26 cellular contexts compared by ENCODE assay signal in genomic region chr1:41641941-41642527, GRCh38.
A peak's percentile ranks its signal among the peaks of the same experiment; 100 is the strongest.
DNase-seq lines count a peak whose midpoint lies in the region; ATAC-seq and TF ChIP-seq lines count a peak whose summit lies in the region.
"Had no signal": no experiment of that assay in that cellular context is flagged by ENCODE, and none has a peak within 500 bp of the region (broad histone marks: within the 10 kb centered on the region; RNA-seq: fewer than 3 reads in every experiment).

No MANE protein-coding gene starts in this region.

- ATAC-seq in stimulated activated memory B cell treated with anti-CD40 and anti-IgM and Interleukin-4, amounts not matched to agents 10 μg/mL and 1 μg/mL and 100 μg/mL, for 72 hours: no peak
- ATAC-seq in T-cell (replicated peaks in 1 of 4): no peak
- ATAC-seq: HepG2, Right ventricle myocardium inferior had no signal

- H3K4me1 ChIP-seq in OCI-LY1 (ENCODE audit: insufficient read depth, low read length, severe bottlenecking) (peaks cover 94% of the 10 kb centered on the region), endodermal cell (ENCODE audit: control insufficient read depth, insufficient read depth, low read length) (no peaks in the 10 kb centered on the region)

- no peaks in the 10 kb centered on the region for H3K27me3 ChIP-seq in OCI-LY1 (ENCODE audit: insufficient read depth, low read length)
- no peaks in the 10 kb centered on the region for H3K27me3 ChIP-seq in endodermal cell (ENCODE audit: control insufficient read depth, insufficient read depth, low read length, poor library complexity, severe bottlenecking)
- H3K27me3 ChIP-seq: SJSA1 had no signal

- POLR2A ChIA-PET in T-cell (lab: Charles Lee): interaction anchor here in 1 of 2 donors (0.6 kb wide), 1 partner anchor 31 kb away, joined by 4 read pairs; no protein-coding TSS in a partner anchor

- H3F3A ChIP-seq in OCI-LY1 (ENCODE audit: insufficient read depth, low read length): peaks cover 7% of the 10 kb centered on the region; the same call in 1 of the 2 replicates

- peak overlapping the region; percentile 54 for H3K4me2 ChIP-seq in OCI-LY1 (ENCODE audit: low read length)
- H3K4me2 ChIP-seq: PC-9 had no signal

- no peaks in the 10 kb centered on the region for H3K9me2 ChIP-seq in OCI-LY1 (ENCODE audit: low read depth, low read length)

- H3K27me3 Mint-ChIP-seq in endodermal cell (ENCODE audit: insufficient read depth) (no peaks in the 10 kb centered on the region), T-cell (no peaks in the 10 kb centered on the region)
- H3K27me3 Mint-ChIP-seq in stimulated activated memory B cell treated with anti-CD40 and anti-IgM and Interleukin-4, amounts not matched to agents 10 μg/mL and 1 μg/mL and 100 μg/mL, for 72 hours: no peaks in the 10 kb centered on the region
- H3K27me3 Mint-ChIP-seq: CD8-positive, alpha-beta memory T cell had no signal

- H3K36me3 ChIP-seq in OCI-LY1 (ENCODE audit: insufficient read depth, low read length) (no peaks in the 10 kb centered on the region), endodermal cell (ENCODE audit: control insufficient read depth, insufficient read depth, low read length) (no peaks in the 10 kb centered on the region)
- H3K36me3 ChIP-seq: SJSA1 had no signal

- H3K36me3 Mint-ChIP-seq in endodermal cell (ENCODE audit: low read depth) (no peaks in the 10 kb centered on the region), T-cell (no peaks in the 10 kb centered on the region)
- H3K36me3 Mint-ChIP-seq in stimulated activated memory B cell treated with anti-CD40 and anti-IgM and Interleukin-4, amounts not matched to agents 10 μg/mL and 1 μg/mL and 100 μg/mL, for 72 hours: peaks cover 14% of the 10 kb centered on the region
- H3K36me3 Mint-ChIP-seq: CD8-positive, alpha-beta memory T cell had no signal

- H3K9me3 ChIP-seq in OCI-LY1 (ENCODE audit: low read length) (no peaks in the 10 kb centered on the region), endodermal cell (ENCODE audit: control insufficient read depth, low read length) (no peaks in the 10 kb centered on the region)
- H3K9me3 ChIP-seq: SJSA1 had no signal

- H4K20me1 ChIP-seq in OCI-LY1 (ENCODE audit: insufficient read depth, low read length): no peaks in the 10 kb centered on the region

- H3K9me3 Mint-ChIP-seq in endodermal cell (no peaks in the 10 kb centered on the region), T-cell (no peaks in the 10 kb centered on the region)
- no peaks in the 10 kb centered on the region for H3K9me3 Mint-ChIP-seq in stimulated activated memory B cell treated with anti-CD40 and anti-IgM and Interleukin-4, amounts not matched to agents 10 μg/mL and 1 μg/mL and 100 μg/mL, for 72 hours
- H3K9me3 Mint-ChIP-seq: CD14-positive monocyte; CD8-positive, alpha-beta memory T cell had no signal

- H3K79me2 ChIP-seq in OCI-LY1 (ENCODE audit: insufficient read depth, low read length): no peaks in the 10 kb centered on the region

- CTCF ChIA-PET in T-cell (lab: Charles Lee): no interaction called here

- peak overlapping the region; percentile 41 for H3K9ac ChIP-seq in OCI-LY1 (ENCODE audit: low read length)
- H3K9ac ChIP-seq in endodermal cell (ENCODE audit: extremely low read depth, low read length, poor library complexity, severe bottlenecking): no peak overlapping the region
- H3K9ac ChIP-seq: GM23248 had no signal

- H3K4me1 Mint-ChIP-seq in endodermal cell (no peaks in the 10 kb centered on the region), T-cell (peaks cover 31 to 34% (median 33%) of the 10 kb centered on the region in 3 donors)
- H3K4me1 Mint-ChIP-seq in stimulated activated memory B cell treated with anti-CD40 and anti-IgM and Interleukin-4, amounts not matched to agents 10 μg/mL and 1 μg/mL and 100 μg/mL, for 72 hours: peaks cover 22% of the 10 kb centered on the region

- H3K4me3 Mint-ChIP-seq in endodermal cell (no peak overlapping the region), T-cell (no peak overlapping the region)
- H3K4me3 Mint-ChIP-seq in stimulated activated memory B cell treated with anti-CD40 and anti-IgM and Interleukin-4, amounts not matched to agents 10 μg/mL and 1 μg/mL and 100 μg/mL, for 72 hours: peak overlapping the region; percentile 22
- H3K4me3 Mint-ChIP-seq: CD14-positive monocyte; CD8-positive, alpha-beta memory T cell had no signal

- peak overlapping the region; percentile 7 for H3K4me3 ChIP-seq in OCI-LY1 (ENCODE audit: low read depth, low read length, poor library complexity, severe bottlenecking)
- H3K4me3 ChIP-seq in endodermal cell (ENCODE audit: low read length): no peak overlapping the region
- H3K4me3 ChIP-seq: GM23248, PC-9, SJSA1 had no signal

- WGBS in endodermal cell (ENCODE audit: insufficient coverage in 1 of 2, insufficient read length in 1 of 2), 2 experiments: 90 to 92% methylated on average over 6 to 7 of the region's 7 CpGs

- TF ChIP-seq CTCF in OCI-LY1 (IDR thresholded peaks at IDR 0.05; ENCODE audit: low read length) (no peak), endodermal cell (conservative IDR thresholded peaks at IDR 0.05) (no peak)

- H3K27ac ChIP-seq in OCI-LY1 (ENCODE audit: low read depth, low read length, poor library complexity, severe bottlenecking) (peak overlapping the region; percentile 97), endodermal cell (ENCODE audit: low read depth, low read length) (no peak overlapping the region)
- H3K27ac ChIP-seq: GM23248, PC-9, SJSA1 had no signal

- DNase-seq in activated effector memory CD4-positive, alpha-beta T cell treated with anti-CD3 and anti-CD28 coated beads, Interleukin-2, amount 50 U/mL, for 16 hours: peak; percentile 59
- no peak for DNase-seq in activated effector memory CD4-positive, alpha-beta T cell treated with Interleukin-2 at 50 U/mL for 16 hours
- DNase-seq in endodermal cell (peak; percentile 29), NCI-H2171 treated with DMSO at 0.1 percent for 48 hours (lab: John Stamatoyannopoulos, UW) (no peak), T-cell (no peak), NCI-H2081 treated with DMSO at 0.1 percent for 48 hours (lab: John Stamatoyannopoulos, UW) (no peak)
- DNase-seq: AML-193; Calu3; CD8-positive, alpha-beta memory T cell; GM23248; H7; Karpas-422; NCI-H1092; NCI-H1417 treated with DMSO at 0.1 percent for 48 hours; NCI-H1694 treated with DMSO at 0.1 percent for 48 hours; NCI-H2081; NCI-H2227 treated with DMSO at 0.1 percent for 48 hours; NCI-H69; PC-9; T-helper 1 cell had no signal

- no peak overlapping the region for H2AFZ ChIP-seq in OCI-LY1 (ENCODE audit: low read length)
- H2AFZ ChIP-seq: GM23248, PC-9 had no signal

- H3K27ac Mint-ChIP-seq in endodermal cell (no peak overlapping the region), T-cell (no peak overlapping the region)
- no peak overlapping the region for H3K27ac Mint-ChIP-seq in stimulated activated memory B cell treated with anti-CD40 and anti-IgM and Interleukin-4, amounts not matched to agents 10 μg/mL and 1 μg/mL and 100 μg/mL, for 72 hours

Comparison
In these comparisons a context has a peak if more than half of its experiments do, and no peak if none do; other contexts are left out.
1. DNase-seq: peak in activated effector memory CD4-positive, alpha-beta T cell treated with anti-CD3 and anti-CD28 coated beads, Interleukin-2, amount 50 U/mL, for 16 hours (single experiment) and endodermal cell (single experiment); none in activated effector memory CD4-positive, alpha-beta T cell treated with Interleukin-2 at 50 U/mL for 16 hours (single experiment), NCI-H2171 treated with DMSO at 0.1 percent for 48 hours (single experiment), T-cell (0 of 34) and NCI-H2081 treated with DMSO at 0.1 percent for 48 hours (single experiment).